18 cellular contexts compared by ENCODE assay signal in genomic region chr3:78911394-78911793, GRCh38.
"Had no signal": no experiment of that assay in that cellular context is flagged by ENCODE, and none has a peak within 500 bp of the region (broad histone marks: within the 10 kb centered on the region; RNA-seq: fewer than 3 reads in every experiment).

No MANE protein-coding gene starts in this region.

- H3K27me3 Mint-ChIP-seq: memory B cell; progenitor cell of endocrine pancreas; stimulated activated naive B cell treated with anti-CD40 and anti-IgM and Interleukin-4, amounts not matched to agents 10 μg/mL and 1 μg/mL and 100 μg/mL, for 72 hours; stimulated activated naive CD8-positive, alpha-beta T cell treated with anti-CD3 and anti-CD28 coated beads, Interleukin-15, Interleukin-2, amounts not matched to agents 100 ng/mL and 50 ng/mL, for 24 hours had no signal

- H3K27me3 ChIP-seq: dorsolateral prefrontal cortex, neural progenitor cell, right lobe of liver, tibial nerve, upper lobe of left lung had no signal

- H3K4me3 ChIP-seq: dorsolateral prefrontal cortex, lung, neural progenitor cell, right lobe of liver, thoracic aorta, tibial nerve, upper lobe of left lung had no signal

- H3K4me1 ChIP-seq: parathyroid adenoma, right lobe of liver, tibial nerve, upper lobe of left lung had no signal

- H3K27ac Mint-ChIP-seq: memory B cell; natural killer cell; neural progenitor cell; progenitor cell of endocrine pancreas; stimulated activated naive B cell treated with anti-CD40 and anti-IgM and Interleukin-4, amounts not matched to agents 10 μg/mL and 1 μg/mL and 100 μg/mL, for 72 hours; stimulated activated naive CD8-positive, alpha-beta T cell treated with anti-CD3 and anti-CD28 coated beads, Interleukin-15, Interleukin-2, amounts not matched to agents 100 ng/mL and 50 ng/mL, for 24 hours had no signal

- H3K9me3 Mint-ChIP-seq: neural progenitor cell had no signal

- H3K4me1 Mint-ChIP-seq: memory B cell; natural killer cell; stimulated activated naive B cell treated with anti-CD40 and anti-IgM and Interleukin-4, amounts not matched to agents 10 μg/mL and 1 μg/mL and 100 μg/mL, for 72 hours had no signal

- H3K4me3 Mint-ChIP-seq: memory B cell; natural killer cell; neural progenitor cell; stimulated activated naive B cell treated with anti-CD40 and anti-IgM and Interleukin-4, amounts not matched to agents 10 μg/mL and 1 μg/mL and 100 μg/mL, for 72 hours; stimulated activated naive CD8-positive, alpha-beta T cell treated with anti-CD3 and anti-CD28 coated beads, Interleukin-15, Interleukin-2, amounts not matched to agents 100 ng/mL and 50 ng/mL, for 24 hours had no signal

- H3K36me3 ChIP-seq: neural progenitor cell, right lobe of liver, thoracic aorta, tibial nerve, upper lobe of left lung had no signal

- H3K9me3 ChIP-seq: right lobe of liver, thoracic aorta, tibial nerve, upper lobe of left lung had no signal

- DNase-seq: dorsolateral prefrontal cortex; effector CD4-positive, alpha-beta T cell; head of caudate nucleus; natural killer cell; right lobe of liver; small intestine; stimulated activated CD4-positive, alpha-beta T cell treated with anti-CD3 and anti-CD28 coated beads, Interleukin-15, amount 100 ng/mL, for 24 hours; stimulated activated CD4-positive, alpha-beta T cell treated with anti-CD3 and anti-CD28 coated beads, Interleukin-2, amount 100 ng/mL, for 48 hours; stimulated activated naive B cell treated with anti-CD40 and anti-IgM and Interleukin-4, amounts not matched to agents 10 μg/mL and 1 μg/mL and 100 μg/mL, for 72 hours; upper lobe of left lung had no signal

- H3K36me3 Mint-ChIP-seq: memory B cell; natural killer cell; neural progenitor cell; stimulated activated naive B cell treated with anti-CD40 and anti-IgM and Interleukin-4, amounts not matched to agents 10 μg/mL and 1 μg/mL and 100 μg/mL, for 72 hours had no signal

- H3K27ac ChIP-seq: dorsolateral prefrontal cortex, neural progenitor cell, parathyroid adenoma, right lobe of liver, thoracic aorta, tibial nerve, upper lobe of left lung had no signal
